In genomic region chr2:162711832-162712540, GRCh38 we compare ENCODE assay signal across 24 cellular contexts.
DNase-seq lines count a peak whose midpoint lies in the region; ATAC-seq and TF ChIP-seq lines count a peak whose summit lies in the region.
"Had no signal": no experiment of that assay in that cellular context is flagged by ENCODE, and none has a peak within 500 bp of the region (broad histone marks: within the 10 kb centered on the region; RNA-seq: fewer than 3 reads in every experiment).

No MANE protein-coding gene starts in this region.

- no peaks in the 10 kb centered on the region for H3K9me2 ChIP-seq in SK-N-SH

- H3K4me2 ChIP-seq in SK-N-SH = no peak overlapping the region
- H3K4me2 ChIP-seq: A549 had no signal

- H3K4me1 ChIP-seq in ACC112 (ENCODE audit: control insufficient read depth, insufficient read depth, low read length, unreplicated experiment) = peaks cover 8% of the 10 kb centered on the region
- peaks cover 21 to 31% of the 10 kb centered on the region in 2 donors for H3K4me1 ChIP-seq in duodenal mucosa (ENCODE audit: control insufficient read depth in 1 of 2, insufficient read depth in 2 of 2, low read length in 2 of 2)
- no peaks in the 10 kb centered on the region for H3K4me1 ChIP-seq in mucosa of descending colon (ENCODE audit: low read depth)
- H3K4me1 ChIP-seq in SK-N-SH (ENCODE audit: control insufficient read depth in 1 of 2, insufficient read depth in 2 of 2, low read depth in 1 of 2, low read length in 1 of 2) = no peaks in the 10 kb centered on the region
- H3K4me1 ChIP-seq: gastroesophageal sphincter, uterus had no signal

- POLR2A ChIA-PET in SK-N-SH (lab: Yijun Ruan, JAX) = no interaction called here

- no peaks in the 10 kb centered on the region for H3K9me3 ChIP-seq in duodenal mucosa (ENCODE audit: control insufficient read depth in 1 of 2, low read length in 2 of 2)
- no peaks in the 10 kb centered on the region for H3K9me3 ChIP-seq in mucosa of descending colon
- no peaks in the 10 kb centered on the region for H3K9me3 ChIP-seq in SK-N-SH
- H3K9me3 ChIP-seq: A549, gastroesophageal sphincter, neutrophil, uterus had no signal

- no peaks in the 10 kb centered on the region for H3K36me3 ChIP-seq in ACC112 (ENCODE audit: insufficient read depth, low read length)
- no peaks in the 10 kb centered on the region for H3K36me3 ChIP-seq in duodenal mucosa (ENCODE audit: control insufficient read depth in 1 of 2, insufficient read depth in 2 of 2, low read length in 2 of 2)
- H3K36me3 ChIP-seq in mucosa of descending colon (ENCODE audit: low read depth) = no peaks in the 10 kb centered on the region
- no peaks in the 10 kb centered on the region for H3K36me3 ChIP-seq in SK-N-SH (replicated peaks in 1 of 2; ENCODE audit: control insufficient read depth in 1 of 2, insufficient read depth in 2 of 2, low read length in 1 of 2)
- H3K36me3 ChIP-seq: gastroesophageal sphincter, neutrophil, uterus had no signal

- H2AFZ ChIP-seq in ACC112 (ENCODE audit: low read length, unreplicated experiment) = peak overlapping the region; percentile 70
- H2AFZ ChIP-seq in SK-N-SH (ENCODE audit: low read depth) = no peak overlapping the region

- H3K79me2 ChIP-seq in ACC112 (ENCODE audit: control insufficient read depth, insufficient read depth, low read length, unreplicated experiment) (no peaks in the 10 kb centered on the region), SK-N-SH (ENCODE audit: insufficient read depth) (no peaks in the 10 kb centered on the region)

- no peak for TF ChIP-seq EP300 in SK-N-SH (IDR thresholded peaks at IDR 0.05; ENCODE audit: borderline replicate concordance in 1 of 2, low read depth in 1 of 2, low read length in 1 of 2)

- H3F3A ChIP-seq in SK-N-SH (replicated peaks; ENCODE audit: insufficient read depth) = no peaks in the 10 kb centered on the region

- 34% methylated on average over 4 of the region's 4 CpGs for WGBS in SK-N-SH (ENCODE audit: low lambda C conversion rate)

- H3K4me3 ChIP-seq in ACC112 (ENCODE audit: low read depth, low read length) (peak overlapping the region; percentile 59), duodenal mucosa (ENCODE audit: low read depth in 1 of 2, low read length in 2 of 2) (peak overlapping the region; percentile 48 to 57), mucosa of descending colon (no peak overlapping the region), SK-N-SH (ENCODE audit: low read depth in 2 of 2, low read length in 1 of 2) (no peak overlapping the region)
- H3K4me3 ChIP-seq: A549, gastroesophageal sphincter, GM12878, K562, uterus had no signal

- DNase-seq in HuH-7.5 (ENCODE audit: low spot score) = peak; percentile 6
- DNase-seq in mucosa of descending colon = peak in 1 of 3 donors; percentile 17
- DNase-seq in SK-N-SH = no peak
- DNase-seq in GM03348 (ENCODE audit: low spot score) = no peak
- no peak for DNase-seq in NCI-H226
- DNase-seq in NCI-H524 treated with DMSO at 0.1 percent for 48 hours (lab: John Stamatoyannopoulos, UW) = no peak
- DNase-seq: activated CD4-positive, alpha-beta T cell treated with anti-CD3 and anti-CD28 coated beads for 1 hour; cerebellar nuclear complex; effector CD8-positive, alpha-beta T cell; GF-D8; NCI-H1694 treated with DMSO at 0.1 percent for 48 hours; NCI-H446 treated with DMSO at 0.1 percent for 48 hours; substantia nigra; uterus had no signal

- intact Hi-C loops in mucosa of descending colon (cut with DNase I, micrococcal nuclease) = no loop called here

- TF ChIP-seq CTCF in mucosa of descending colon (IDR thresholded peaks at IDR 0.05) (no peak), SK-N-SH (IDR thresholded peaks at IDR 0.05) (no peak)

- no peak for TF ChIP-seq RAD21 in SK-N-SH (IDR thresholded peaks at IDR 0.05; ENCODE audit: low read length)

- no peaks in the 10 kb centered on the region for H4K20me1 ChIP-seq in SK-N-SH (ENCODE audit: insufficient read depth)

- H3K9ac ChIP-seq in duodenal mucosa (ENCODE audit: low read depth in 1 of 2, low read length in 2 of 2) (no peak overlapping the region), SK-N-SH (no peak overlapping the region)

- CTCF ChIA-PET in SK-N-SH (lab: Yijun Ruan, JAX) = no interaction called here

- peaks cover 5% of the 10 kb centered on the region; the same call in 1 of the 2 replicates for H3K27me3 ChIP-seq in ACC112 (ENCODE audit: insufficient read depth, low read length)
- no peaks in the 10 kb centered on the region for H3K27me3 ChIP-seq in duodenal mucosa (ENCODE audit: control insufficient read depth in 1 of 2, insufficient read depth in 2 of 2, low read length in 2 of 2)
- no peaks in the 10 kb centered on the region for H3K27me3 ChIP-seq in SK-N-SH (ENCODE audit: insufficient read depth)
- H3K27me3 ChIP-seq: gastroesophageal sphincter, neutrophil, uterus had no signal

- ATAC-seq in mucosa of descending colon = peak; percentile 96
- ATAC-seq: A549, esophagus mucosa, gastroesophageal sphincter, K562 had no signal

- H3K27ac ChIP-seq in ACC112 (ENCODE audit: low read depth, low read length) (no peak overlapping the region), duodenal mucosa (ENCODE audit: low read depth, low read length) (no peak overlapping the region), SK-N-SH (ENCODE audit: low read depth in 2 of 2, low read length in 1 of 2) (no peak overlapping the region)
- H3K27ac ChIP-seq: A549, C4-2B, gastroesophageal sphincter, HL-60, neutrophil, uterus had no signal

TF ChIP-seq in SK-N-SH, 30 proteins besides CTCF, POLR2A, EP300 and RAD21 (continues in another document):
- no peak for TF ChIP-seq FOSL2 (IDR thresholded peaks at IDR 0.05; ENCODE audit: borderline replicate concordance, low read depth)
- no peak for TF ChIP-seq ELF1 (IDR thresholded peaks at IDR 0.05)
- no peak for TF ChIP-seq RCOR1 (IDR thresholded peaks at IDR 0.05; ENCODE audit: low read length)
- no peak for TF ChIP-seq MXI1 (IDR thresholded peaks at IDR 0.05; ENCODE audit: low read depth, low read length)
- no peak for TF ChIP-seq TEAD4 (IDR thresholded peaks at IDR 0.05; ENCODE audit: borderline replicate concordance, insufficient read depth)
- no peak for TF ChIP-seq FOXM1 (IDR thresholded peaks at IDR 0.05; ENCODE audit: low read depth)
- TF ChIP-seq RXRA (IDR thresholded peaks at IDR 0.05; ENCODE audit: borderline replicate concordance, low read depth) = no peak
- TF ChIP-seq, protein P1, sequence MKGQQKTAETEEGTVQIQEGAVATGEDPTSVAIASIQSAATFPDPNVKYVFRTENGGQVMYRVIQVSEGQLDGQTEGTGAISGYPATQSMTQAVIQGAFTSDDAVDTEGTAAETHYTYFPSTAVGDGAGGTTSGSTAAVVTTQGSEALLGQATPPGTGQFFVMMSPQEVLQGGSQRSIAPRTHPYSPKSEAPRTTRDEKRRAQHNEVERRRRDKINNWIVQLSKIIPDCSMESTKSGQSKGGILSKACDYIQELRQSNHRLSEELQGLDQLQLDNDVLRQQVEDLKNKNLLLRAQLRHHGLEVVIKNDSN (IDR thresholded peaks at IDR 0.05; ENCODE audit: borderline replicate concordance, low read depth) = no peak
- no peak for TF ChIP-seq NFIC (IDR thresholded peaks at IDR 0.05; ENCODE audit: borderline replicate concordance)
- no peak for TF ChIP-seq POLR2AphosphoS5 (IDR thresholded peaks at IDR 0.05; ENCODE audit: low read depth, low read length)
- TF ChIP-seq, protein P2, sequence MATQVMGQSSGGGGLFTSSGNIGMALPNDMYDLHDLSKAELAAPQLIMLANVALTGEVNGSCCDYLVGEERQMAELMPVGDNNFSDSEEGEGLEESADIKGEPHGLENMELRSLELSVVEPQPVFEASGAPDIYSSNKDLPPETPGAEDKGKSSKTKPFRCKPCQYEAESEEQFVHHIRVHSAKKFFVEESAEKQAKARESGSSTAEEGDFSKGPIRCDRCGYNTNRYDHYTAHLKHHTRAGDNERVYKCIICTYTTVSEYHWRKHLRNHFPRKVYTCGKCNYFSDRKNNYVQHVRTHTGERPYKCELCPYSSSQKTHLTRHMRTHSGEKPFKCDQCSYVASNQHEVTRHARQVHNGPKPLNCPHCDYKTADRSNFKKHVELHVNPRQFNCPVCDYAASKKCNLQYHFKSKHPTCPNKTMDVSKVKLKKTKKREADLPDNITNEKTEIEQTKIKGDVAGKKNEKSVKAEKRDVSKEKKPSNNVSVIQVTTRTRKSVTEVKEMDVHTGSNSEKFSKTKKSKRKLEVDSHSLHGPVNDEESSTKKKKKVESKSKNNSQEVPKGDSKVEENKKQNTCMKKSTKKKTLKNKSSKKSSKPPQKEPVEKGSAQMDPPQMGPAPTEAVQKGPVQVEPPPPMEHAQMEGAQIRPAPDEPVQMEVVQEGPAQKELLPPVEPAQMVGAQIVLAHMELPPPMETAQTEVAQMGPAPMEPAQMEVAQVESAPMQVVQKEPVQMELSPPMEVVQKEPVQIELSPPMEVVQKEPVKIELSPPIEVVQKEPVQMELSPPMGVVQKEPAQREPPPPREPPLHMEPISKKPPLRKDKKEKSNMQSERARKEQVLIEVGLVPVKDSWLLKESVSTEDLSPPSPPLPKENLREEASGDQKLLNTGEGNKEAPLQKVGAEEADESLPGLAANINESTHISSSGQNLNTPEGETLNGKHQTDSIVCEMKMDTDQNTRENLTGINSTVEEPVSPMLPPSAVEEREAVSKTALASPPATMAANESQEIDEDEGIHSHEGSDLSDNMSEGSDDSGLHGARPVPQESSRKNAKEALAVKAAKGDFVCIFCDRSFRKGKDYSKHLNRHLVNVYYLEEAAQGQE (IDR thresholded peaks at IDR 0.05; ENCODE audit: low read depth, low read length) = no peak
- TF ChIP-seq, protein P3, sequence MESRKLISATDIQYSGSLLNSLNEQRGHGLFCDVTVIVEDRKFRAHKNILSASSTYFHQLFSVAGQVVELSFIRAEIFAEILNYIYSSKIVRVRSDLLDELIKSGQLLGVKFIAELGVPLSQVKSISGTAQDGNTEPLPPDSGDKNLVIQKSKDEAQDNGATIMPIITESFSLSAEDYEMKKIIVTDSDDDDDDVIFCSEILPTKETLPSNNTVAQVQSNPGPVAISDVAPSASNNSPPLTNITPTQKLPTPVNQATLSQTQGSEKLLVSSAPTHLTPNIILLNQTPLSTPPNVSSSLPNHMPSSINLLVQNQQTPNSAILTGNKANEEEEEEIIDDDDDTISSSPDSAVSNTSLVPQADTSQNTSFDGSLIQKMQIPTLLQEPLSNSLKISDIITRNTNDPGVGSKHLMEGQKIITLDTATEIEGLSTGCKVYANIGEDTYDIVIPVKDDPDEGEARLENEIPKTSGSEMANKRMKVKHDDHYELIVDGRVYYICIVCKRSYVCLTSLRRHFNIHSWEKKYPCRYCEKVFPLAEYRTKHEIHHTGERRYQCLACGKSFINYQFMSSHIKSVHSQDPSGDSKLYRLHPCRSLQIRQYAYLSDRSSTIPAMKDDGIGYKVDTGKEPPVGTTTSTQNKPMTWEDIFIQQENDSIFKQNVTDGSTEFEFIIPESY (IDR thresholded peaks at IDR 0.05; ENCODE audit: borderline replicate concordance, low read depth) = no peak
- TF ChIP-seq TAF1 (IDR thresholded peaks at IDR 0.05; ENCODE audit: borderline replicate concordance, low read depth, low read length) = no peak
- no peak for TF ChIP-seq FOXJ3 (CRISPR knock-in tag; IDR thresholded peaks at IDR 0.05)
- TF ChIP-seq YY1 (IDR thresholded peaks at IDR 0.05; ENCODE audit: low read depth) = no peak
- TF ChIP-seq RFX5 (IDR thresholded peaks at IDR 0.05; ENCODE audit: low read length) = no peak
- no peak for TF ChIP-seq NRF1 (IDR thresholded peaks at IDR 0.05; ENCODE audit: low read depth, low read length)

Comparison
In these comparisons a context has a peak if more than half of its experiments do, and no peak if none do; other contexts are left out.
1. H3K4me3 ChIP-seq: peak in ACC112 (single experiment) and duodenal mucosa (2 of 2); none in mucosa of descending colon (single experiment) and SK-N-SH (0 of 2).